Comparison of ENCODE assay signal across 17 cellular contexts in genomic region chr1:3357526-3358297, GRCh38.
DNase-seq lines count a peak whose midpoint lies in the region; ATAC-seq and TF ChIP-seq lines count a peak whose summit lies in the region.
"Had no signal": no experiment of that assay in that cellular context is flagged by ENCODE, and none has a peak within 500 bp of the region (broad histone marks: within the 10 kb centered on the region; RNA-seq: fewer than 3 reads in every experiment).

No MANE protein-coding gene starts in this region.

- H3K9me3 Mint-ChIP-seq in natural killer cell, result no peaks in the 10 kb centered on the region
- no peaks in the 10 kb centered on the region for H3K9me3 Mint-ChIP-seq in natural killer cell treated with Interleukin-12 subunit alpha and Interleukin-12 subunit beta and Interleukin-15 and Interleukin-18, amount 100 ng/mL, for 72 hours
- H3K9me3 Mint-ChIP-seq: CD8-positive, alpha-beta memory T cell; HFFc6 had no signal

- DNase-seq in natural killer cell, result no peak
- DNase-seq in natural killer cell treated with Interleukin-12 subunit alpha and Interleukin-12 subunit beta and Interleukin-15 and Interleukin-18, amount 100 ng/mL, for 72 hours (ENCODE audit: low spot score), result no peak
- DNase-seq in ascending aorta (ENCODE audit: low spot score in 2 of 2), result no peak
- DNase-seq in neuronal stem cell (ENCODE audit: low spot score), result no peak
- no peak for DNase-seq in aorta
- DNase-seq in HAP-1 (ENCODE audit: low spot score in 2 of 2), result no peak
- DNase-seq in SIG-M5 treated with dmso at 0.1 percent for 504 hours (lab: John Stamatoyannopoulos, UW; ENCODE audit: unreplicated experiment), result no peak
- DNase-seq: 8988T; C1 segment of cervical spinal cord; Caco-2; CD4-positive, CD25-positive, alpha-beta regulatory T cell; CD8-positive, alpha-beta memory T cell; GOT3; HCEC 1CT; HFFc6; KG1 had no signal

- H2AK5ac ChIP-seq in neuronal stem cell (ENCODE audit: low read depth, low read length), result peak overlapping the region; percentile 95

- no peaks in the 10 kb centered on the region for H3K27me3 ChIP-seq in ascending aorta
- H3K27me3 ChIP-seq in neuronal stem cell (ENCODE audit: control insufficient read depth in 3 of 3, insufficient read depth in 3 of 3, low read depth in 1 of 3, low read length in 3 of 3), result peaks cover 0 to 86% (median 1%) of the 10 kb centered on the region in 3 experiments
- H3K27me3 ChIP-seq in aorta (ENCODE audit: control insufficient read depth in 1 of 2, insufficient read depth in 2 of 2, low read length in 1 of 2), result no peaks in the 10 kb centered on the region
- H3K27me3 ChIP-seq in HAP-1 (ENCODE audit: low read depth), result peaks cover 4% of the 10 kb centered on the region

- no peak overlapping the region for H3K27ac Mint-ChIP-seq in natural killer cell
- no peak overlapping the region for H3K27ac Mint-ChIP-seq in natural killer cell treated with Interleukin-12 subunit alpha and Interleukin-12 subunit beta and Interleukin-15 and Interleukin-18, amount 100 ng/mL, for 72 hours
- H3K27ac Mint-ChIP-seq: CD4-positive, CD25-positive, alpha-beta regulatory T cell; CD8-positive, alpha-beta memory T cell; HFFc6 had no signal

- peak; percentile 31 to 69 (median 59) for ATAC-seq in natural killer cell
- no peak for ATAC-seq in natural killer cell treated with Interleukin-12 subunit alpha and Interleukin-12 subunit beta and Interleukin-15 and Interleukin-18, amount 100 ng/mL, for 72 hours
- no peak for ATAC-seq in aorta (ENCODE audit: low FRiP score)
- no peak for ATAC-seq in GM18867 (IDR thresholded peaks at IDR 0.05; ENCODE audit: unreplicated experiment)

- peak overlapping the region; percentile 48 for H3K14ac ChIP-seq in neuronal stem cell (ENCODE audit: low read length)

- WGBS in neuronal stem cell (ENCODE audit: extremely low coverage in 2 of 2, insufficient read length in 2 of 2, insufficient replicate concordance in 1 of 2), 2 donors, result no CpG with 5 or more reads among the region's 25 CpGs
- WGBS in aorta, 2 donors, result 68 to 81% methylated on average over 20 to 25 of the region's 25 CpGs

- H3K9ac ChIP-seq in neuronal stem cell (ENCODE audit: low read depth, low read length, poor library complexity), result peak overlapping the region; percentile 27

- no peaks in the 10 kb centered on the region for H3K36me3 Mint-ChIP-seq in natural killer cell
- no peaks in the 10 kb centered on the region for H3K36me3 Mint-ChIP-seq in natural killer cell treated with Interleukin-12 subunit alpha and Interleukin-12 subunit beta and Interleukin-15 and Interleukin-18, amount 100 ng/mL, for 72 hours
- H3K36me3 Mint-ChIP-seq: CD4-positive, CD25-positive, alpha-beta regulatory T cell; CD8-positive, alpha-beta memory T cell had no signal

- in situ Hi-C loops in HAP-1 (cut with MboI; ENCODE audit: low sequenced_read_pairs), result no loop called here

- peak overlapping the region in 1 of 2 donors; percentile 53 for H3K4me3 ChIP-seq in ascending aorta
- H3K4me3 ChIP-seq in neuronal stem cell (ENCODE audit: low read length in 2 of 2), result peak overlapping the region in 1 of 2 donors; percentile 29
- no peak overlapping the region for H3K4me3 ChIP-seq in aorta (ENCODE audit: low read length in 2 of 2)
- no peak overlapping the region for H3K4me3 ChIP-seq in HAP-1

- H3K4me2 ChIP-seq in neuronal stem cell (ENCODE audit: insufficient read depth, low read length, poor library complexity, severe bottlenecking), result no peak overlapping the region

- H3K4me1 ChIP-seq in ascending aorta (peaks cover 40 to 57% of the 10 kb centered on the region in 2 donors), neuronal stem cell (ENCODE audit: control insufficient read depth in 2 of 2, insufficient read depth in 1 of 2, low read depth in 1 of 2, low read length in 2 of 2) (peaks cover 1 to 36% of the 10 kb centered on the region in 2 donors), aorta (ENCODE audit: control insufficient read depth in 1 of 2, insufficient read depth in 2 of 2, low read length in 2 of 2) (peaks cover 0 to 2% of the 10 kb centered on the region in 2 donors), HAP-1 (no peaks in the 10 kb centered on the region)

- no peak overlapping the region for H3K4ac ChIP-seq in neuronal stem cell (ENCODE audit: low read length)

- no peak overlapping the region for H3K4me3 Mint-ChIP-seq in natural killer cell
- no peak overlapping the region for H3K4me3 Mint-ChIP-seq in natural killer cell treated with Interleukin-12 subunit alpha and Interleukin-12 subunit beta and Interleukin-15 and Interleukin-18, amount 100 ng/mL, for 72 hours
- H3K4me3 Mint-ChIP-seq: CD4-positive, CD25-positive, alpha-beta regulatory T cell; CD8-positive, alpha-beta memory T cell; HFFc6 had no signal

- H3K18ac ChIP-seq in neuronal stem cell (ENCODE audit: low read length), result peak overlapping the region; percentile 86

- TF ChIP-seq CTCF in natural killer cell (IDR thresholded peaks at IDR 0.05) (no peak), ascending aorta (IDR thresholded peaks at IDR 0.05) (no peak)

- peak overlapping the region; percentile 59 for H2BK12ac ChIP-seq in neuronal stem cell (ENCODE audit: low read length)

- peak overlapping the region; percentile 87 for H2BK15ac ChIP-seq in neuronal stem cell (ENCODE audit: low read length)

- peaks cover 3% of the 10 kb centered on the region for H3K79me1 ChIP-seq in neuronal stem cell (ENCODE audit: low read depth, low read length)

- no peak overlapping the region for H4K91ac ChIP-seq in neuronal stem cell (ENCODE audit: low read depth, low read length, poor library complexity)

- H2AFZ ChIP-seq in neuronal stem cell (ENCODE audit: low read length), result no peak overlapping the region

- intact Hi-C loops in natural killer cell (cut with micrococcal nuclease) (no loop called here), ascending aorta (cut with DNase I) (loop anchor here (1.0 kb wide), 1 partner anchor 8 kb away; no protein-coding TSS in a partner anchor), aorta (cut with DNase I) (loop anchor here in 1 of 2 donors (10.0 kb wide), 1 partner anchor 163 kb away; no protein-coding TSS in a partner anchor)

- H3K27me3 Mint-ChIP-seq in natural killer cell (ENCODE audit: low read depth in 2 of 2), result peaks cover 15 to 25% of the 10 kb centered on the region in 2 donors
- peaks cover 8 to 14% of the 10 kb centered on the region in 2 donors for H3K27me3 Mint-ChIP-seq in natural killer cell treated with Interleukin-12 subunit alpha and Interleukin-12 subunit beta and Interleukin-15 and Interleukin-18, amount 100 ng/mL, for 72 hours

- H4K8ac ChIP-seq in neuronal stem cell (ENCODE audit: low read depth, low read length), result no peak overlapping the region

- peaks cover 13 to 25% of the 10 kb centered on the region in 2 donors for H3K4me1 Mint-ChIP-seq in natural killer cell
- peaks cover 7 to 8% of the 10 kb centered on the region in 2 donors for H3K4me1 Mint-ChIP-seq in natural killer cell treated with Interleukin-12 subunit alpha and Interleukin-12 subunit beta and Interleukin-15 and Interleukin-18, amount 100 ng/mL, for 72 hours (ENCODE audit: low read depth in 2 of 2)
- H3K4me1 Mint-ChIP-seq: CD4-positive, CD25-positive, alpha-beta regulatory T cell; CD8-positive, alpha-beta memory T cell had no signal

- H3K36me3 ChIP-seq in ascending aorta, result peaks cover 0 to 6% of the 10 kb centered on the region in 2 donors
- no peaks in the 10 kb centered on the region for H3K36me3 ChIP-seq in neuronal stem cell (replicated peaks in 1 of 2; ENCODE audit: control insufficient read depth in 2 of 2, insufficient read depth in 2 of 2, low read length in 2 of 2)
- no peaks in the 10 kb centered on the region for H3K36me3 ChIP-seq in aorta (ENCODE audit: control insufficient read depth in 1 of 2, insufficient read depth in 2 of 2, low read length in 1 of 2)
- no peaks in the 10 kb centered on the region for H3K36me3 ChIP-seq in HAP-1 (replicated peaks)

- no peak overlapping the region for H2BK120ac ChIP-seq in neuronal stem cell (ENCODE audit: low read depth, low read length)

- H3K9me3 ChIP-seq in ascending aorta (no peaks in the 10 kb centered on the region), neuronal stem cell (replicated peaks in 1 of 2; ENCODE audit: control insufficient read depth in 2 of 2, insufficient read depth in 1 of 2, low read depth in 1 of 2, low read length in 2 of 2) (no peaks in the 10 kb centered on the region), aorta (ENCODE audit: control insufficient read depth, low read length) (no peaks in the 10 kb centered on the region), HAP-1 (no peaks in the 10 kb centered on the region)
- H3K9me3 ChIP-seq: Caco-2 had no signal

- peak overlapping the region; percentile 14 for H2BK5ac ChIP-seq in neuronal stem cell (ENCODE audit: low read length)

- no peak overlapping the region for H3K23ac ChIP-seq in neuronal stem cell (ENCODE audit: low read depth, low read length, poor library complexity)

- peak overlapping the region; percentile 89 to 98 for H3K27ac ChIP-seq in ascending aorta
- H3K27ac ChIP-seq in neuronal stem cell (replicated peaks; ENCODE audit: low read length), result no peak overlapping the region
- H3K27ac ChIP-seq in aorta (ENCODE audit: low read depth in 1 of 2, low read length in 2 of 2), result peak overlapping the region; percentile 6 to 98

Comparison
In these comparisons a context has a peak if more than half of its experiments do, and no peak if none do; other contexts are left out.
1. ATAC-seq: peak in natural killer cell (3 of 3); none in natural killer cell treated with Interleukin-12 subunit alpha and Interleukin-12 subunit beta and Interleukin-15 and Interleukin-18, amount 100 ng/mL, for 72 hours (0 of 2), aorta (single experiment) and GM18867 (single experiment).